ENCODE assay signal across 8 cellular contexts in genomic region chr19:57465680-57466381, GRCh38. TPM values are rescaled to one million over a fixed set of nuclear protein-coding genes. Genes with fewer than 3 reads are reported as not detected.
A peak's percentile ranks its signal among the peaks of the same experiment; 100 is the strongest.
DNase-seq lines count a peak whose midpoint lies in the region; ATAC-seq and FAIRE-seq lines count a peak whose summit lies in the region.

No MANE protein-coding gene starts in this region.

- H3K4me1 Mint-ChIP-seq in T-helper 2 cell treated with Interferon-gamma antibody and Interleukin-4, amounts not matched to agents 5 μg/mL and 100 μg/mL, for 36 hours (ENCODE audit: low read depth), result no peaks in the 10 kb centered on the region

- H3K27me3 Mint-ChIP-seq in T-helper 2 cell treated with Interferon-gamma antibody and Interleukin-4, amounts not matched to agents 5 μg/mL and 100 μg/mL, for 36 hours (ENCODE audit: low read depth), result no peaks in the 10 kb centered on the region

- DNase-seq in AML-193 (lab: John Stamatoyannopoulos, UW) (peak; percentile 62 to 78), GM18507 (ENCODE audit: extremely low spot score, insufficient read length, low read depth) (no peak), RKO (ENCODE audit: low spot score) (peak; percentile 74), AG20443 (ENCODE audit: low spot score) (no peak)
- no peak for DNase-seq in T-helper 2 cell treated with Interferon-gamma antibody and Interleukin-4, amounts not matched to agents 5 μg/mL and 100 μg/mL, for 36 hours (ENCODE audit: low spot score)

- peaks cover 2% of the 10 kb centered on the region for H3K36me3 Mint-ChIP-seq in T-helper 2 cell treated with Interferon-gamma antibody and Interleukin-4, amounts not matched to agents 5 μg/mL and 100 μg/mL, for 36 hours (ENCODE audit: low read depth)

- no peak overlapping the region for H3K27ac Mint-ChIP-seq in T-helper 2 cell treated with Interferon-gamma antibody and Interleukin-4, amounts not matched to agents 5 μg/mL and 100 μg/mL, for 36 hours

- ATAC-seq in esophagus mucosa (peak; percentile 58), GM18858 (IDR thresholded peaks at IDR 0.05; ENCODE audit: unreplicated experiment) (no peak), HG03520 (IDR thresholded peaks at IDR 0.05; ENCODE audit: unreplicated experiment) (no peak)

- H3K4me3 Mint-ChIP-seq in T-helper 2 cell treated with Interferon-gamma antibody and Interleukin-4, amounts not matched to agents 5 μg/mL and 100 μg/mL, for 36 hours, result no peak overlapping the region

- FAIRE-seq in GM18507 (lab: Jason Lieb, UNC), result peak; percentile 47

- H3K9me3 Mint-ChIP-seq in T-helper 2 cell treated with Interferon-gamma antibody and Interleukin-4, amounts not matched to agents 5 μg/mL and 100 μg/mL, for 36 hours, result peaks cover 63% of the 10 kb centered on the region

RNA-seq across cellular contexts. Expression of gene VN1R1, which starts 8.9 kb away (rescaled TPM):
- total RNA-seq in esophagus mucosa, result 0.28 TPM

RNA-seq across cellular contexts. Expression of gene ZNF772, which starts 11.5 kb away (rescaled TPM):
- 4.5 TPM for total RNA-seq in esophagus mucosa

RNA-seq across cellular contexts. Expression of gene ZNF419, which starts 21.7 kb away (rescaled TPM):
- 5.7 TPM for total RNA-seq in esophagus mucosa

RNA-seq across cellular contexts. Expression of gene ZNF749, which starts 30.7 kb away (rescaled TPM):
- total RNA-seq in esophagus mucosa, result 6.4 TPM

RNA-seq across cellular contexts. Expression of gene ZNF773, which starts 33.9 kb away (rescaled TPM):
- 3.8 TPM for total RNA-seq in esophagus mucosa

Comparison
In these comparisons a context has a peak if more than half of its experiments do, and no peak if none do; other contexts are left out.
1. DNase-seq: peak in AML-193 (2 of 2) and RKO (single experiment); none in GM18507 (single experiment), T-helper 2 cell treated with Interferon-gamma antibody and Interleukin-4, amounts not matched to agents 5 μg/mL and 100 μg/mL, for 36 hours (single experiment) and AG20443 (single experiment).